Comparison of ENCODE assay signal across 14 cellular contexts in genomic region chrX:115972717-115973116, GRCh38.
"Had no signal": no experiment of that assay in that cellular context is flagged by ENCODE, and none has a peak within 500 bp of the region (broad histone marks: within the 10 kb centered on the region; RNA-seq: fewer than 3 reads in every experiment).

No MANE protein-coding gene starts in this region.

- H3K27me3 Mint-ChIP-seq: central memory CD8-positive, alpha-beta T cell had no signal

- H3K9ac ChIP-seq: parathyroid adenoma had no signal

- H3K27me3 ChIP-seq: tibial artery had no signal

- H3K27ac ChIP-seq: left ventricle myocardium inferior, parathyroid adenoma, tibial artery had no signal

- H2AFZ ChIP-seq: parathyroid adenoma had no signal

- H3K27ac Mint-ChIP-seq: activated T-helper 2 cell treated with anti-CD3 and anti-CD28 coated beads, Interferon-gamma antibody, Interleukin-2, Interleukin-4, amounts not matched to agents 10 μg/mL and 5 μg/mL and 100 μg/mL, durations not matched to agents 14 hours and 24 hours and 36 hours; dendritic cell treated with granulocyte-macrophage colony-stimulating factor and Interleukin-4, amounts not matched to agents 40 ng/mL and 50 ng/mL, for 4 days; mesothelial cell of epicardium; stimulated activated effector memory CD8-positive, alpha-beta T cell treated with anti-CD3 and anti-CD28 coated beads, Interleukin-12 subunit alpha, Interleukin-12 subunit beta, amount 100 ng/mL, for 72 hours; T-helper 1 cell treated with Interleukin-12 subunit alpha and Interleukin-12 subunit beta and Interleukin-4 antibody, amounts not matched to agents 30 μg/mL and 1 μg/mL, for 36 hours had no signal

- ATAC-seq: stimulated activated effector memory CD8-positive, alpha-beta T cell treated with anti-CD3 and anti-CD28 coated beads, Interleukin-12 subunit alpha, Interleukin-12 subunit beta, amount 100 ng/mL, for 72 hours had no signal

- H3K9me3 Mint-ChIP-seq: dendritic cell treated with granulocyte-macrophage colony-stimulating factor and Interleukin-4, amounts not matched to agents 40 ng/mL and 50 ng/mL, for 4 days; T-helper 1 cell treated with Interleukin-12 subunit alpha and Interleukin-12 subunit beta and Interleukin-4 antibody, amounts not matched to agents 30 μg/mL and 1 μg/mL, for 36 hours had no signal

- H3K4me3 Mint-ChIP-seq: central memory CD8-positive, alpha-beta T cell; dendritic cell treated with granulocyte-macrophage colony-stimulating factor and Interleukin-4, amounts not matched to agents 40 ng/mL and 50 ng/mL, for 4 days; mesothelial cell of epicardium; stimulated activated effector memory CD8-positive, alpha-beta T cell treated with anti-CD3 and anti-CD28 coated beads, Interleukin-12 subunit alpha, Interleukin-12 subunit beta, amount 100 ng/mL, for 72 hours; T-helper 1 cell treated with Interleukin-12 subunit alpha and Interleukin-12 subunit beta and Interleukin-4 antibody, amounts not matched to agents 30 μg/mL and 1 μg/mL, for 36 hours had no signal

- H3K36me3 ChIP-seq: left ventricle myocardium inferior, tibial artery had no signal

- H3K4me3 ChIP-seq: left ventricle myocardium inferior, tibial artery had no signal

- H3K36me3 Mint-ChIP-seq: mesothelial cell of epicardium; stimulated activated effector memory CD8-positive, alpha-beta T cell treated with anti-CD3 and anti-CD28 coated beads, Interleukin-12 subunit alpha, Interleukin-12 subunit beta, amount 100 ng/mL, for 72 hours had no signal

- H3K4me1 Mint-ChIP-seq: central memory CD8-positive, alpha-beta T cell; stimulated activated effector memory CD8-positive, alpha-beta T cell treated with anti-CD3 and anti-CD28 coated beads, Interleukin-12 subunit alpha, Interleukin-12 subunit beta, amount 100 ng/mL, for 72 hours had no signal

- DNase-seq: activated CD4-positive, alpha-beta T cell treated with anti-CD3 and anti-CD28 coated beads, Interleukin-2, amount 50 U/mL, for 1 hour; activated naive CD4-positive, alpha-beta T cell treated with anti-CD3 and anti-CD28 coated beads, Interleukin-2, amount 50 U/mL, for 16 hours; activated T-cell treated with anti-CD3 and anti-CD28 coated beads for 4 hours; kidney; left ventricle myocardium inferior; retina; tibial artery had no signal

- H3K4me1 ChIP-seq: left ventricle myocardium inferior, parathyroid adenoma, tibial artery had no signal
